ENCODE assay signal across 19 cellular contexts in genomic region chr10:116748041-116748440, GRCh38. TPM values are rescaled to one million over a fixed set of nuclear protein-coding genes. Genes with fewer than 3 reads are reported as not detected.
DNase-seq lines count a peak whose midpoint lies in the region; FAIRE-seq and TF ChIP-seq lines count a peak whose summit lies in the region.
"Had no signal": no experiment of that assay in that cellular context is flagged by ENCODE, and none has a peak within 500 bp of the region (broad histone marks: within the 10 kb centered on the region; RNA-seq: fewer than 3 reads in every experiment).

No MANE protein-coding gene starts in this region.

- H3K4me1 ChIP-seq in adipocyte (ENCODE audit: control insufficient read depth, insufficient read depth, low read length) (peaks cover 14% of the 10 kb centered on the region), sigmoid colon (peaks cover 0 to 5% (median 4%) of the 10 kb centered on the region in 4 donors), vagina (peaks cover 9% of the 10 kb centered on the region)
- H3K4me1 ChIP-seq: uterus had no signal

- H3K4me3 ChIP-seq in adipocyte (ENCODE audit: low read length) (no peak overlapping the region), foreskin fibroblast (ENCODE audit: low read depth in 1 of 2, low read length in 2 of 2) (no peak overlapping the region), sigmoid colon (no peak overlapping the region), vagina (no peak overlapping the region)
- H3K4me3 ChIP-seq: heart right ventricle, uterus had no signal

- H3K36me3 ChIP-seq in adipocyte (ENCODE audit: control insufficient read depth, insufficient read depth, low read length, severe bottlenecking) (no peaks in the 10 kb centered on the region), sigmoid colon (no peaks in the 10 kb centered on the region), vagina (no peaks in the 10 kb centered on the region)
- H3K36me3 ChIP-seq: heart right ventricle, uterus had no signal

- intact Hi-C loops in sigmoid colon (cut with DNase I): loop anchor here (10.0 kb wide), 1 partner anchor 627 kb away; the partner anchor contains the start of gene PDZD8
- intact Hi-C loops in vagina (cut with DNase I): no loop called here

- no peak for FAIRE-seq in H54 (lab: Jason Lieb, UNC)

- WGBS in sigmoid colon, 2 donors: 24 to 69% methylated on average over 1 of the region's 1 CpG

- no peak for TF ChIP-seq EP300 in sigmoid colon (IDR thresholded peaks at IDR 0.05)

- no peaks in the 10 kb centered on the region for H3K9me3 ChIP-seq in adipocyte (ENCODE audit: control insufficient read depth, low read length)
- H3K9me3 ChIP-seq in sigmoid colon: no peaks in the 10 kb centered on the region
- no peaks in the 10 kb centered on the region for H3K9me3 ChIP-seq in vagina
- H3K9me3 ChIP-seq: heart right ventricle, uterus had no signal

- TF ChIP-seq POLR2A in H54 (IDR thresholded peaks at IDR 0.05; ENCODE audit: low read depth, low read length) (0 out of 2 replicates have a peak, but pooled peaks have one; percentile 15), sigmoid colon (IDR thresholded peaks at IDR 0.05) (no peak), vagina (IDR thresholded peaks at IDR 0.05) (no peak)

- TF ChIP-seq CTCF in foreskin fibroblast (IDR thresholded peaks at IDR 0.05; ENCODE audit: low read depth, low read length) (no peak), sigmoid colon (IDR thresholded peaks at IDR 0.05) (no peak), vagina (IDR thresholded peaks at IDR 0.05) (no peak)

- no peak overlapping the region for H3K9ac ChIP-seq in adipocyte (ENCODE audit: low read length)

- no peak overlapping the region for H3K27ac ChIP-seq in sigmoid colon
- H3K27ac ChIP-seq in vagina: no peak overlapping the region
- H3K27ac ChIP-seq: heart right ventricle, uterus had no signal

- DNase-seq in H54 (ENCODE audit: insufficient read length, low spot score) (peak; percentile 50), adipocyte (ENCODE audit: low read depth) (peak; percentile 9), foreskin fibroblast (peak; percentile 50 to 63), sigmoid colon (peak; percentile 35), NCI-H187 treated with DMSO at 0.1 percent for 48 hours (lab: John Stamatoyannopoulos, UW) (no peak), vagina (ENCODE audit: extremely low spot score in 2 of 2) (no peak), iPS-NIHi11 (ENCODE audit: low spot score) (no peak)
- DNase-seq in activated CD8-positive, alpha-beta memory T cell treated with anti-CD3 and anti-CD28 coated beads, Interleukin-2, amount 50 U/mL, for 4 hours: no peak
- DNase-seq: activated naive CD4-positive, alpha-beta T cell; CD8-positive, alpha-beta T cell; endodermal cell; GDM1; H9; heart right ventricle; Karpas-422; NCI-H2081; right cardiac atrium; stimulated activated CD4-positive, alpha-beta T cell treated with anti-CD3 and anti-CD28 coated beads, Interleukin-4, amount 100 ng/mL, for 4 hours; uterus had no signal

- H3K27me3 ChIP-seq in adipocyte (replicated peaks; ENCODE audit: control insufficient read depth, insufficient read depth, low read length) (no peaks in the 10 kb centered on the region), sigmoid colon (no peaks in the 10 kb centered on the region), vagina (no peaks in the 10 kb centered on the region)
- H3K27me3 ChIP-seq: uterus had no signal

RNA-seq across cellular contexts. Expression of gene HSPA12A, which starts 5.7 kb away (rescaled TPM):
- 10 to 100 TPM; 12.3 to 17.4 (median 15.4) TPM for total RNA-seq in sigmoid colon
- 1 to 10 TPM; 1.4 to 3.6 (median 3.0) TPM for polyA plus RNA-seq in sigmoid colon
- 28.7 TPM for total RNA-seq in vagina

Comparison
In these comparisons a context has a peak if more than half of its experiments do, and no peak if none do; other contexts are left out.
1. DNase-seq: peak in H54 (single experiment), adipocyte (single experiment), foreskin fibroblast (2 of 2) and sigmoid colon (single experiment); none in activated CD8-positive, alpha-beta memory T cell treated with anti-CD3 and anti-CD28 coated beads, Interleukin-2, amount 50 U/mL, for 4 hours (single experiment), NCI-H187 treated with DMSO at 0.1 percent for 48 hours (single experiment), vagina (0 of 2) and iPS-NIHi11 (single experiment).